Comparison of ENCODE assay signal across 17 cellular contexts in genomic region chr3:134362221-134362620, GRCh38. TPM values are rescaled to one million over a fixed set of nuclear protein-coding genes. Genes with fewer than 3 reads are reported as not detected.
DNase-seq lines count a peak whose midpoint lies in the region; ATAC-seq and TF ChIP-seq lines count a peak whose summit lies in the region.
"Had no signal": no experiment of that assay in that cellular context is flagged by ENCODE, and none has a peak within 500 bp of the region (broad histone marks: within the 10 kb centered on the region; RNA-seq: fewer than 3 reads in every experiment).

No MANE protein-coding gene starts in this region.

- peaks cover 49% of the 10 kb centered on the region for H3K4me1 ChIP-seq in HUES48 (ENCODE audit: control insufficient read depth, insufficient read depth, low read length)
- H3K4me1 ChIP-seq in thoracic aorta (ENCODE audit: control insufficient read depth in 1 of 2, low read depth in 2 of 2): peaks cover 61 to 98% of the 10 kb centered on the region in 2 donors

- TF ChIP-seq CTCF in chondrocyte (IDR thresholded peaks at IDR 0.05): no peak
- TF ChIP-seq CTCF in thoracic aorta (IDR thresholded peaks at IDR 0.05): no peak

- H3K27ac ChIP-seq in HUES48 (ENCODE audit: low read depth, low read length) (peak overlapping the region; percentile 14), thoracic aorta (peak overlapping the region; percentile 81 to 86)
- H3K27ac ChIP-seq: ovary had no signal

- DNase-seq in chondrocyte (ENCODE audit: low spot score): peak; percentile 28
- peak; percentile 28 for DNase-seq in mesenteric fat pad (ENCODE audit: low spot score)
- no peak for DNase-seq in thoracic aorta (ENCODE audit: low spot score)
- DNase-seq in HK-2 (ENCODE audit: unreplicated experiment): no peak
- DNase-seq in globus pallidus (ENCODE audit: low spot score): no peak
- no peak for DNase-seq in OCI-M1 (lab: John Stamatoyannopoulos, UW)
- DNase-seq: activated CD4-positive, alpha-beta T cell treated with anti-CD3 and anti-CD28 coated beads, Interleukin-2, amount 50 U/mL, for 48 hours; activated gamma-delta T cell; hypothalamus; mammary epithelial cell; NCI-H774; ovary; stimulated activated CD4-positive, alpha-beta T cell treated with anti-CD3 and anti-CD28 coated beads, Interleukin-15, amount 100 ng/mL, for 24 hours had no signal

- no peak overlapping the region for H3K4me3 Mint-ChIP-seq in chondrocyte (ENCODE audit: unreplicated experiment)

- no peaks in the 10 kb centered on the region for H3K9me3 ChIP-seq in HUES48 (ENCODE audit: control insufficient read depth, insufficient read depth, low read length)
- H3K9me3 ChIP-seq in thoracic aorta: no peaks in the 10 kb centered on the region
- H3K9me3 ChIP-seq: ovary had no signal

- no peaks in the 10 kb centered on the region for H3K27me3 ChIP-seq in HUES48 (ENCODE audit: control insufficient read depth, insufficient read depth, low read length)
- no peaks in the 10 kb centered on the region for H3K27me3 ChIP-seq in thoracic aorta (replicated peaks; ENCODE audit: insufficient read depth)
- H3K27me3 ChIP-seq: cardiac muscle cell, ovary had no signal

- H3K27ac Mint-ChIP-seq in chondrocyte (ENCODE audit: unreplicated experiment): peak overlapping the region; percentile 91

- no peaks in the 10 kb centered on the region for H3K9me3 Mint-ChIP-seq in chondrocyte (ENCODE audit: low read depth)
- H3K9me3 Mint-ChIP-seq: CD4-positive, alpha-beta T cell had no signal

- H3K36me3 ChIP-seq in HUES48 (ENCODE audit: control insufficient read depth, insufficient read depth, low read length) (peaks cover 87% of the 10 kb centered on the region), thoracic aorta (peaks cover 74% of the 10 kb centered on the region)
- H3K36me3 ChIP-seq: ovary had no signal

- peaks cover 95% of the 10 kb centered on the region for H3K4me1 Mint-ChIP-seq in chondrocyte (ENCODE audit: low read depth)

- H3K4me3 ChIP-seq in HUES48 (ENCODE audit: low read depth, low read length) (no peak overlapping the region), thoracic aorta (no peak overlapping the region)
- H3K4me3 ChIP-seq: cardiac muscle cell, ovary had no signal

- H3K27me3 Mint-ChIP-seq in chondrocyte (ENCODE audit: low read depth): no peaks in the 10 kb centered on the region
- H3K27me3 Mint-ChIP-seq: CD4-positive, alpha-beta T cell had no signal

- H3K9ac ChIP-seq in HUES48 (ENCODE audit: low read depth, low read length): no peak overlapping the region

- peaks cover 53% of the 10 kb centered on the region for H3K36me3 Mint-ChIP-seq in chondrocyte (ENCODE audit: low read depth)

- ATAC-seq in thoracic aorta (ENCODE audit: insufficient number of reproducible peaks, low FRiP score, low read depth) (no peak), GM21529 (IDR thresholded peaks at IDR 0.05; ENCODE audit: unreplicated experiment) (no peak)

RNA-seq across cellular contexts. Expression of gene AMOTL2, which starts 12.0 kb away (rescaled TPM):
- 145 to 259 TPM (median 256 TPM) in 3 replicates for total RNA-seq in chondrocyte
- total RNA-seq in mesenteric fat pad: 272 TPM
- 100 to 1,000 TPM in 1 of 2 donors, 10 to 100 TPM in 1; 62.4 to 161 TPM for total RNA-seq in thoracic aorta
- total RNA-seq: CD4-positive, alpha-beta T cell had no signal

Comparison
In these comparisons a context has a peak if more than half of its experiments do, and no peak if none do; other contexts are left out.
1. DNase-seq: peak in chondrocyte (single experiment) and mesenteric fat pad (single experiment); none in thoracic aorta (single experiment), HK-2 (single experiment), globus pallidus (single experiment) and OCI-M1 (single experiment).